In genomic region chr19:13053761-13054604, GRCh38 we compare ENCODE assay signal across 8 cellular contexts. TPM values are rescaled to one million over a fixed set of nuclear protein-coding genes. Genes with fewer than 3 reads are reported as not detected.
DNase-seq lines count a peak whose midpoint lies in the region; ATAC-seq and TF ChIP-seq lines count a peak whose summit lies in the region.

No MANE protein-coding gene starts in this region.

- H3K79me2 ChIP-seq in mammary epithelial cell (ENCODE audit: insufficient read depth, low read length): peaks cover 72% of the 10 kb centered on the region

- H3K27ac ChIP-seq in mammary epithelial cell (ENCODE audit: insufficient read depth, low read depth, low read length): peak overlapping the region; percentile 87
- H3K27ac ChIP-seq in substantia nigra (ENCODE audit: low read depth, low read length, poor library complexity, severe bottlenecking): peak overlapping the region; percentile 86

- H3K27me3 ChIP-seq in mammary epithelial cell (ENCODE audit: insufficient read depth, low read length): no peaks in the 10 kb centered on the region

- ATAC-seq in GM18868 (IDR thresholded peaks at IDR 0.05; ENCODE audit: unreplicated experiment): no peak
- ATAC-seq in GM18909 (IDR thresholded peaks at IDR 0.05; ENCODE audit: poor library complexity, unreplicated experiment): no peak

- no peak for TF ChIP-seq CTCF in mammary epithelial cell (conservative IDR thresholded peaks at IDR 0.05 in 1 of 2, IDR thresholded peaks at IDR 0.05 in 1 of 2; ENCODE audit: extremely low read depth in 1 of 2, insufficient read depth in 1 of 2, low read depth in 1 of 2, low read length in 2 of 2)

- H3K9me3 ChIP-seq in mammary epithelial cell (replicated peaks; ENCODE audit: insufficient read depth, low read length): no peaks in the 10 kb centered on the region

- peak overlapping the region; percentile 70 for H3K9ac ChIP-seq in mammary epithelial cell (ENCODE audit: insufficient read depth, low read length)

- H3K4me1 ChIP-seq in mammary epithelial cell (ENCODE audit: insufficient read depth, low read length): peaks cover 78% of the 10 kb centered on the region

- H3K36me3 ChIP-seq in mammary epithelial cell (ENCODE audit: insufficient read depth, low read length): no peaks in the 10 kb centered on the region

- dilution Hi-C loops in mammary epithelial cell (cut with HindIII; ENCODE audit: low sequenced_read_pairs): no loop called here

- CTCF ChIA-PET in mammary epithelial cell (lab: Charles Lee; ENCODE audit: low non-redundant PET): interaction anchor here (0.6 to 0.8 kb wide), 3 partner anchors 8 to 20 kb away, joined by 3 read pairs; no protein-coding TSS in a partner anchor

- WGBS in mammary epithelial cell (ENCODE audit: low coverage, missing lambda C conversion rate): 10% methylated on average over 11 of the region's 16 CpGs

- in situ Hi-C loops in mammary epithelial cell (cut with MboI; ENCODE audit: low sequenced_read_pairs in 2 of 2): no loop called here

- H3K4me2 ChIP-seq in mammary epithelial cell (ENCODE audit: insufficient read depth, low read depth, low read length): peak overlapping the region; percentile 52

- no peak overlapping the region for H3K4me3 ChIP-seq in mammary epithelial cell (replicated peaks in 1 of 3; ENCODE audit: insufficient read depth in 1 of 3, low read depth in 2 of 3, low read length in 3 of 3)

- H4K20me1 ChIP-seq in mammary epithelial cell (ENCODE audit: insufficient read depth, low read length): no peaks in the 10 kb centered on the region

- BruUV-seq in mammary epithelial cell (replicated peaks; lab: Mats Ljungman, UMichigan): no TSS peak

- H2AFZ ChIP-seq in mammary epithelial cell (ENCODE audit: low read depth, low read length): peak overlapping the region; percentile 11

- intact Hi-C loops in mammary epithelial cell (cut with micrococcal nuclease): no loop called here

- peak; percentile 97 for DNase-seq in HS-27A (ENCODE audit: low read depth)
- peak; percentile 89 for DNase-seq in mammary epithelial cell
- DNase-seq in kidney glomerular epithelial cell (lab: John Stamatoyannopoulos, UW): peak; percentile 93
- DNase-seq in substantia nigra (lab: John Stamatoyannopoulos, UW): peak in 41 of 49 donors; percentile 29 to 84 (median 54)
- no peak for DNase-seq in NCI-H1105 (lab: John Stamatoyannopoulos, UW)
- no peak for DNase-seq in stimulated activated CD4-positive, alpha-beta T cell treated with anti-CD3 and anti-CD28 coated beads, Interleukin-1b, Interleukin-23, amount 100 ng/mL, for 48 hours

RNA-seq across cellular contexts. Expression of gene LYL1, which starts 48.7 kb away (rescaled TPM):
- not detected for total RNA-seq in mammary epithelial cell
- polyA plus RNA-seq in mammary epithelial cell: not detected
- not detected for polyA minus RNA-seq in mammary epithelial cell

RNA-seq across cellular contexts. Expression of gene NFIX, which starts 58.7 kb away (rescaled TPM):
- 10 to 100 TPM; 43.2 to 76.1 TPM for total RNA-seq in mammary epithelial cell
- 24.5 TPM for polyA plus RNA-seq in mammary epithelial cell
- polyA minus RNA-seq in mammary epithelial cell: 215 TPM

Comparison
In these comparisons a context has a peak if more than half of its experiments do, and no peak if none do; other contexts are left out.
1. DNase-seq: peak in HS-27A (single experiment), mammary epithelial cell (single experiment), kidney glomerular epithelial cell (single experiment) and substantia nigra (41 of 49); none in NCI-H1105 (single experiment) and stimulated activated CD4-positive, alpha-beta T cell treated with anti-CD3 and anti-CD28 coated beads, Interleukin-1b, Interleukin-23, amount 100 ng/mL, for 48 hours (single experiment).